ENCODE assay signal across 1 cellular context in the genomic region with DNA sequence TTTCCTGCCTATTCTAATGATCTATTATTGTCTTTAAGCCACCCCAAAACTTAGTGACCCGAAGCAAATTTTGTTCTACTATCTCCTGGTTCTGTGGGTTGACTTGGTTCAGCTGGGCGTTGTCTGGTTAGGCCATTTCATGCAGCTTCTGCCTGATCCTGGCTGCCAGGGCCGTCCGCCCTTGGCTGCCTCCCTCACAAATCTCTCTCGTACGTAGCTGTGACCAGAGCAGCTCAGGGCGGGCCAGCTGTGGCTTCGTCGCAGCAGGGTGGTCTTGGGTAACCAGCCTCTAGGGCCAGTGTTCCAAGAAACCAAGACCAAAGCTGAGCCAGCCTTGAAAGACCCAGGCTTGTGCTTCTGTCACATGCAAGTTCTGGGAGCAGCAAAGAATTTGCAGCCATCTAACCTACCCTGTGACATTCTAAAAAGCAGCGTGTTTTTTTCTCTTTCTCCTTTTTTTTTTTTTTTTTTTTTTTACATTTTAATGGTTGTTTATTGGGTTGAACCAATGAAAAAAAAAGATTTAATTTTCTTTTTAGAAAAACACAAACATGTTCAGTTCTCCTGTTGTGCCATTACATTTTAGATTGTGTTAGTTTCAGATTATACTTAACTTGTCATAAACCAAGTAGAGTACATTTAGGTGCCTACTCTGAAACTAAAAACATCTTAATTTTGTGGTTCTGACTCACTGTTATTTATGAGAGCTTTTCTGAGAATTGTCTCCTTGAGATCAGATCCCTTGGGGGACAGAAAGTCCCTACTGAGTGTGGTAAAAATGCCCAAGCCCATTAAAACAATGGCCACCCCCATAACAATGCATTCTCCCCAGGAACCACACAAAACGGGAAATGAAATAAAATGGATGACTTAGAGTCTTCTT.
TF ChIP-seq lines count a peak whose summit lies in the region.

No MANE protein-coding gene starts in this region.

TF ChIP-seq in K562, 482 proteins besides CTCF, POLR2A, EP300 and RAD21 (continued from another document and continues in another):
- TF ChIP-seq E2F8 (IDR thresholded peaks at IDR 0.05; ENCODE audit: low read depth, partially characterized antibody): no peak
- no peak for TF ChIP-seq PHTF2 (CRISPR knock-in tag; IDR thresholded peaks at IDR 0.05)
- TF ChIP-seq STAT6 (CRISPR knock-in tag; IDR thresholded peaks at IDR 0.05): no peak
- no peak for TF ChIP-seq SMAD4 (CRISPR knock-in tag; conservative IDR thresholded peaks at IDR 0.05)
- no peak for TF ChIP-seq IRF2 (CRISPR knock-in tag; IDR thresholded peaks at IDR 0.05)
- TF ChIP-seq CBFA2T2 (conservative IDR thresholded peaks at IDR 0.05): no peak
- no peak for TF ChIP-seq GTF3C2 (IDR thresholded peaks at IDR 0.05; ENCODE audit: borderline replicate concordance, extremely low read depth, insufficient read length)
- TF ChIP-seq POLR2AphosphoS2 (IDR thresholded peaks at IDR 0.05; ENCODE audit: low read length): no peak
- TF ChIP-seq KAT7 (CRISPR knock-in tag; IDR thresholded peaks at IDR 0.05; ENCODE audit: borderline replicate concordance): 0 out of 2 replicates have a peak, but pooled peaks have one; percentile 30
- TF ChIP-seq CHCHD3 (CRISPR knock-in tag; IDR thresholded peaks at IDR 0.05): no peak
- no peak for TF ChIP-seq ARID2 (IDR thresholded peaks at IDR 0.05)
- no peak for TF ChIP-seq ZNF785 (CRISPR knock-in tag; IDR thresholded peaks at IDR 0.05)
- no peak for TF ChIP-seq HDAC8 (tag; IDR thresholded peaks at IDR 0.05)
- no peak for TF ChIP-seq SIN3B (IDR thresholded peaks at IDR 0.05; ENCODE audit: low read depth)
- TF ChIP-seq RAD51 (IDR thresholded peaks at IDR 0.05; ENCODE audit: borderline replicate concordance, low read depth): no peak
- no peak for TF ChIP-seq PHB (CRISPR knock-in tag; IDR thresholded peaks at IDR 0.05)
- TF ChIP-seq SUPT5H (IDR thresholded peaks at IDR 0.05): no peak
- no peak for TF ChIP-seq ELF4 (CRISPR knock-in tag; IDR thresholded peaks at IDR 0.05)
- no peak for TF ChIP-seq PHF21A (IDR thresholded peaks at IDR 0.05; ENCODE audit: borderline replicate concordance, low read depth)
- TF ChIP-seq, protein P1, sequence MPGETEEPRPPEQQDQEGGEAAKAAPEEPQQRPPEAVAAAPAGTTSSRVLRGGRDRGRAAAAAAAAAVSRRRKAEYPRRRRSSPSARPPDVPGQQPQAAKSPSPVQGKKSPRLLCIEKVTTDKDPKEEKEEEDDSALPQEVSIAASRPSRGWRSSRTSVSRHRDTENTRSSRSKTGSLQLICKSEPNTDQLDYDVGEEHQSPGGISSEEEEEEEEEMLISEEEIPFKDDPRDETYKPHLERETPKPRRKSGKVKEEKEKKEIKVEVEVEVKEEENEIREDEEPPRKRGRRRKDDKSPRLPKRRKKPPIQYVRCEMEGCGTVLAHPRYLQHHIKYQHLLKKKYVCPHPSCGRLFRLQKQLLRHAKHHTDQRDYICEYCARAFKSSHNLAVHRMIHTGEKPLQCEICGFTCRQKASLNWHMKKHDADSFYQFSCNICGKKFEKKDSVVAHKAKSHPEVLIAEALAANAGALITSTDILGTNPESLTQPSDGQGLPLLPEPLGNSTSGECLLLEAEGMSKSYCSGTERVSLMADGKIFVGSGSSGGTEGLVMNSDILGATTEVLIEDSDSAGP (CRISPR knock-in tag; IDR thresholded peaks at IDR 0.05): no peak
- no peak for TF ChIP-seq ADNP (tag; IDR thresholded peaks at IDR 0.05)
- TF ChIP-seq, protein P2, sequence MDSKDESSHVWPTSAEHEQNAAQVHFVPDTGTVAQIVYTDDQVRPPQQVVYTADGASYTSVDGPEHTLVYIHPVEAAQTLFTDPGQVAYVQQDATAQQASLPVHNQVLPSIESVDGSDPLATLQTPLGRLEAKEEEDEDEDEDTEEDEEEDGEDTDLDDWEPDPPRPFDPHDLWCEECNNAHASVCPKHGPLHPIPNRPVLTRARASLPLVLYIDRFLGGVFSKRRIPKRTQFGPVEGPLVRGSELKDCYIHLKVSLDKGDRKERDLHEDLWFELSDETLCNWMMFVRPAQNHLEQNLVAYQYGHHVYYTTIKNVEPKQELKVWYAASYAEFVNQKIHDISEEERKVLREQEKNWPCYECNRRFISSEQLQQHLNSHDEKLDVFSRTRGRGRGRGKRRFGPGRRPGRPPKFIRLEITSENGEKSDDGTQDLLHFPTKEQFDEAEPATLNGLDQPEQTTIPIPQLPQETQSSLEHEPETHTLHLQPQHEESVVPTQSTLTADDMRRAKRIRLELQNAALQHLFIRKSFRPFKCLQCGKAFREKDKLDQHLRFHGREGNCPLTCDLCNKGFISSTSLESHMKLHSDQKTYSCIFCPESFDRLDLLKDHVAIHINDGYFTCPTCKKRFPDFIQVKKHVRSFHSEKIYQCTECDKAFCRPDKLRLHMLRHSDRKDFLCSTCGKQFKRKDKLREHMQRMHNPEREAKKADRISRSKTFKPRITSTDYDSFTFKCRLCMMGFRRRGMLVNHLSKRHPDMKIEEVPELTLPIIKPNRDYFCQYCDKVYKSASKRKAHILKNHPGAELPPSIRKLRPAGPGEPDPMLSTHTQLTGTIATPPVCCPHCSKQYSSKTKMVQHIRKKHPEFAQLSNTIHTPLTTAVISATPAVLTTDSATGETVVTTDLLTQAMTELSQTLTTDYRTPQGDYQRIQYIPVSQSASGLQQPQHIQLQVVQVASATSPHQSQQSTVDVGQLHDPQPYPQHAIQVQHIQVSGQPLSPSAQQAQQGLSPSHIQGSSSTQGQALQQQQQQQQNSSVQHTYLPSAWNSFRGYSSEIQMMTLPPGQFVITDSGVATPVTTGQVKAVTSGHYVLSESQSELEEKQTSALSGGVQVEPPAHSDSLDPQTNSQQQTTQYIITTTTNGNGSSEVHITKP (IDR thresholded peaks at IDR 0.05; ENCODE audit: partially characterized antibody): peak; percentile 76
- 0 out of 2 replicates have a peak, but pooled peaks have one; percentile 15 for TF ChIP-seq BHLHE40 (IDR thresholded peaks at IDR 0.05; ENCODE audit: low read length)
- TF ChIP-seq NCOR1 (IDR thresholded peaks at IDR 0.05): no peak
- TF ChIP-seq ARNT (IDR thresholded peaks at IDR 0.05): no peak
- no peak for TF ChIP-seq ZNF347 (CRISPR knock-in tag; IDR thresholded peaks at IDR 0.05; ENCODE audit: low read depth)
- no peak for TF ChIP-seq PCBP1 (IDR thresholded peaks at IDR 0.05; ENCODE audit: low read depth, low read length, poor library complexity, severe bottlenecking)
- TF ChIP-seq NUFIP1 (IDR thresholded peaks at IDR 0.05; ENCODE audit: partially characterized antibody): no peak
- no peak for TF ChIP-seq ATF3 (IDR thresholded peaks at IDR 0.05)
- no peak for TF ChIP-seq ATF3 (CRISPR knock-in tag; conservative IDR thresholded peaks at IDR 0.05)
- 0 out of 2 replicates have a peak, but pooled peaks have one; percentile 8 for TF ChIP-seq ATF4 (CRISPR knock-in tag; IDR thresholded peaks at IDR 0.05)
- no peak for TF ChIP-seq GTF2B (IDR thresholded peaks at IDR 0.05; ENCODE audit: extremely low read depth, insufficient read length)
- TF ChIP-seq SOX6 (IDR thresholded peaks at IDR 0.05): 0 out of 2 replicates have a peak, but pooled peaks have one; percentile 23
- no peak for TF ChIP-seq PTBP1 (IDR thresholded peaks at IDR 0.05; ENCODE audit: low read depth, low read length)
- TF ChIP-seq ZKSCAN3 (CRISPR knock-in tag; IDR thresholded peaks at IDR 0.05): no peak
- TF ChIP-seq, protein P3, sequence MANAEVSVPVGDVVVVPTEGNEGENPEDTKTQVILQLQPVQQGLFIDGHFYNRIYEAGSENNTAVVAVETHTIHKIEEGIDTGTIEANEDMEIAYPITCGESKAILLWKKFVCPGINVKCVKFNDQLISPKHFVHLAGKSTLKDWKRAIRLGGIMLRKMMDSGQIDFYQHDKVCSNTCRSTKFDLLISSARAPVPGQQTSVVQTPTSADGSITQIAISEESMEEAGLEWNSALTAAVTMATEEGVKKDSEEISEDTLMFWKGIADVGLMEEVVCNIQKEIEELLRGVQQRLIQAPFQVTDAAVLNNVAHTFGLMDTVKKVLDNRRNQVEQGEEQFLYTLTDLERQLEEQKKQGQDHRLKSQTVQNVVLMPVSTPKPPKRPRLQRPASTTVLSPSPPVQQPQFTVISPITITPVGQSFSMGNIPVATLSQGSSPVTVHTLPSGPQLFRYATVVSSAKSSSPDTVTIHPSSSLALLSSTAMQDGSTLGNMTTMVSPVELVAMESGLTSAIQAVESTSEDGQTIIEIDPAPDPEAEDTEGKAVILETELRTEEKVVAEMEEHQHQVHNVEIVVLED (CRISPR knock-in tag; IDR thresholded peaks at IDR 0.05): no peak
- TF ChIP-seq TCF3 (CRISPR knock-in tag; IDR thresholded peaks at IDR 0.05): no peak
- TF ChIP-seq SMAD3 (CRISPR knock-in tag; conservative IDR thresholded peaks at IDR 0.05): no peak
- TF ChIP-seq GTF2F1 (IDR thresholded peaks at IDR 0.05; ENCODE audit: low read depth, low read length): no peak
- no peak for TF ChIP-seq ZNF696 (CRISPR knock-in tag; conservative IDR thresholded peaks at IDR 0.05)
- no peak for TF ChIP-seq DACH1 (IDR thresholded peaks at IDR 0.05; ENCODE audit: partially characterized antibody)
- no peak for TF ChIP-seq SNIP1 (IDR thresholded peaks at IDR 0.05; ENCODE audit: low read depth)
- no peak for TF ChIP-seq EZH2 (IDR thresholded peaks at IDR 0.05; ENCODE audit: borderline replicate concordance, low read depth, low read length)
- TF ChIP-seq MCM5 (IDR thresholded peaks at IDR 0.05; ENCODE audit: low read depth): no peak
- no peak for TF ChIP-seq ZNF175 (CRISPR knock-in tag; IDR thresholded peaks at IDR 0.05; ENCODE audit: low read depth)
- no peak for TF ChIP-seq ZNF3 (CRISPR knock-in tag; IDR thresholded peaks at IDR 0.05)
